ENCODE assay signal across 10 cellular contexts in genomic region chr2:131394147-131394931, GRCh38. TPM values are rescaled to one million over a fixed set of nuclear protein-coding genes. Genes with fewer than 3 reads are reported as not detected.
A peak's percentile ranks its signal among the peaks of the same experiment; 100 is the strongest.
DNase-seq lines count a peak whose midpoint lies in the region; ATAC-seq, FAIRE-seq and TF ChIP-seq lines count a peak whose summit lies in the region.
"Had no signal": no experiment of that assay in that cellular context is flagged by ENCODE, and none has a peak within 500 bp of the region (broad histone marks: within the 10 kb centered on the region; RNA-seq: fewer than 3 reads in every experiment).

No MANE protein-coding gene starts in this region.

- DNase-seq in Right ventricle myocardium inferior (ENCODE audit: missing footprints) (peak; percentile 60), cardiac septum (ENCODE audit: low spot score) (no peak), bronchial epithelial cell (ENCODE audit: low read depth) (no peak), left colon (peak; percentile 48 to 69), type B pancreatic cell (ENCODE audit: extremely low spot score, unreplicated experiment) (no peak), GOT3 (lab: John Stamatoyannopoulos, UW) (no peak)
- DNase-seq: CD8-positive, alpha-beta memory T cell had no signal

- no peak for FAIRE-seq in bronchial epithelial cell (lab: Jason Lieb, UNC)

- H3K36me3 Mint-ChIP-seq in type B pancreatic cell, result no peaks in the 10 kb centered on the region
- H3K36me3 Mint-ChIP-seq: CD8-positive, alpha-beta memory T cell had no signal

- TF ChIP-seq CTCF in bronchial epithelial cell (IDR thresholded peaks at IDR 0.05; ENCODE audit: insufficient read depth, low read length, severe bottlenecking) (no peak), type B pancreatic cell (conservative IDR thresholded peaks at IDR 0.05) (no peak)

- H3K9me3 Mint-ChIP-seq in type B pancreatic cell, result no peaks in the 10 kb centered on the region
- H3K9me3 Mint-ChIP-seq: activated T-helper 2 cell treated with anti-CD3 and anti-CD28 coated beads, Interferon-gamma antibody, Interleukin-2, Interleukin-4, amounts not matched to agents 10 μg/mL and 5 μg/mL and 100 μg/mL, durations not matched to agents 14 hours and 24 hours and 36 hours; CD8-positive, alpha-beta memory T cell had no signal

- peak overlapping the region; percentile 17 for H3K4me3 ChIP-seq in bronchial epithelial cell (ENCODE audit: low read depth, low read length)

- H3K27ac Mint-ChIP-seq in type B pancreatic cell, result no peak overlapping the region
- H3K27ac Mint-ChIP-seq: activated T-helper 2 cell treated with anti-CD3 and anti-CD28 coated beads, Interferon-gamma antibody, Interleukin-2, Interleukin-4, amounts not matched to agents 10 μg/mL and 5 μg/mL and 100 μg/mL, durations not matched to agents 14 hours and 24 hours and 36 hours had no signal

- H3K4me1 Mint-ChIP-seq in type B pancreatic cell (ENCODE audit: unreplicated experiment), result no peaks in the 10 kb centered on the region
- H3K4me1 Mint-ChIP-seq: CD8-positive, alpha-beta memory T cell had no signal

- no peaks in the 10 kb centered on the region for H3K27me3 ChIP-seq in bronchial epithelial cell (ENCODE audit: control insufficient read depth, insufficient read depth, low read length)

- peaks cover 53% of the 10 kb centered on the region for H3K27me3 Mint-ChIP-seq in type B pancreatic cell

- H3K36me3 ChIP-seq in bronchial epithelial cell (ENCODE audit: control insufficient read depth, insufficient read depth, low read length), result no peaks in the 10 kb centered on the region

- ATAC-seq in Right ventricle myocardium inferior (peak; percentile 57), left colon (peak; percentile 99), HG02938 (IDR thresholded peaks at IDR 0.05; ENCODE audit: unreplicated experiment) (no peak), GM21737 (IDR thresholded peaks at IDR 0.05; ENCODE audit: unreplicated experiment) (no peak)

- intact Hi-C loops in Right ventricle myocardium inferior (cut with DNase I) (no loop called here), cardiac septum (cut with DNase I) (no loop called here), left colon (cut with DNase I, micrococcal nuclease) (no loop called here)

- H3K4me3 Mint-ChIP-seq in type B pancreatic cell, result peak overlapping the region; percentile 87
- H3K4me3 Mint-ChIP-seq: CD8-positive, alpha-beta memory T cell had no signal

RNA-seq across cellular contexts. Expression of gene RAB6D, which starts 30.4 kb away (rescaled TPM):
- total RNA-seq in Right ventricle myocardium inferior (not detected), cardiac septum (0.16 TPM), bronchial epithelial cell (not detected in 2 replicates), left colon (1 to 10 TPM; 2.9 to 4.0 TPM), type B pancreatic cell (ENCODE audit: low replicate concordance) (0.56 and 0.64 TPM in 2 replicates)
- total RNA-seq: CD8-positive, alpha-beta memory T cell had no signal

Comparison
In these comparisons a context has a peak if more than half of its experiments do, and no peak if none do; other contexts are left out.
1. DNase-seq: peak in Right ventricle myocardium inferior (single experiment) and left colon (2 of 2); none in cardiac septum (single experiment), bronchial epithelial cell (single experiment), type B pancreatic cell (single experiment) and GOT3 (single experiment).
2. ATAC-seq: peak in Right ventricle myocardium inferior (single experiment) and left colon (single experiment); none in HG02938 (single experiment) and GM21737 (single experiment).